Comparison of ENCODE assay signal across 8 cellular contexts in the genomic region with DNA sequence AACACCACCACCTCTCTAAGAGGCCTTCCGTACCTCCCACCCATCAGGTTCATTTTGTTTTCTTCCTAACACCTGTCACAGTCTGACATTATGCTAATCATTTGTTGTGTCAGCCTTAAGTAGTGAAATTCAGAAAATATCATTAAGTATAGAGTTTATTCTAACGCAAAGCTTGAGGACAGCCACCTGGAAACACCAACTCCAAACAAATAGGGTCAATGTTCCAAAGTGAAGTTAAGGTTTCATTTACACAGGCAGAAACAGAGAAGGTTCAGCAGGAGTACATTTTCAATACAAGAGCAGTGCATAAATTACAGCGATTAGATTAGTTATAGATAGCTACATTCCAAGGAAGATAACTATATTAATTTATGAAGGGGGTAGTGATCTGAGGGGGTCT. TPM values are rescaled to one million over a fixed set of nuclear protein-coding genes. Genes with fewer than 3 reads are reported as not detected.
A peak's percentile ranks its signal among the peaks of the same experiment; 100 is the strongest.
DNase-seq lines count a peak whose midpoint lies in the region; ATAC-seq and TF ChIP-seq lines count a peak whose summit lies in the region.

No MANE protein-coding gene starts in this region.

- H3K27ac ChIP-seq in HCT116 (ENCODE audit: low read depth, low read length) (no peak overlapping the region), SK-N-MC (no peak overlapping the region; the same call in 1 of the 2 replicates), fibroblast of lung (ENCODE audit: insufficient read depth, low read length) (peak overlapping the region; percentile 99), sigmoid colon (peak overlapping the region; percentile 90 to 95 (median 91))

- no peak for TF ChIP-seq CTCF in HCT116 (IDR thresholded peaks at IDR 0.05 in 2 of 3, conservative IDR thresholded peaks at IDR 0.05 in 1 of 3; ENCODE audit: borderline replicate concordance in 1 of 3, insufficient read depth in 1 of 3, low read depth in 2 of 3, low read length in 2 of 3)
- TF ChIP-seq CTCF in fibroblast of lung (conservative IDR thresholded peaks at IDR 0.05 in 1 of 2, IDR thresholded peaks at IDR 0.05 in 1 of 2; ENCODE audit: low read depth in 1 of 2, low read length in 2 of 2), result no peak
- TF ChIP-seq CTCF in sigmoid colon (IDR thresholded peaks at IDR 0.05), result no peak
- TF ChIP-seq CTCF in GM20000 (IDR thresholded peaks at IDR 0.05; ENCODE audit: extremely low read depth, missing control alignments), result no peak

- H3K9me2 ChIP-seq in HCT116 (ENCODE audit: insufficient read depth), result no peaks in the 10 kb centered on the region

- no peak overlapping the region for H2AFZ ChIP-seq in HCT116 (ENCODE audit: low read depth, low read length, poor library complexity, severe bottlenecking)
- H2AFZ ChIP-seq in fibroblast of lung (ENCODE audit: low read length), result no peak overlapping the region

- RAD21 ChIA-PET in HCT116 (lab: Charles Lee; ENCODE audit: low non-redundant PET in 1 of 2, low total read pairs in 2 of 2, uncharacterized antibody in 2 of 2, unreplicated experiment in 2 of 2), result no interaction called here

- POLR2A ChIA-PET in HCT116 (lab: Charles Lee), result interaction anchor here (0.9 to 1.8 kb wide), 2 partner anchors 14 kb away, joined by 3 to 6 read pairs; no protein-coding TSS in a partner anchor

- H3K36me3 ChIP-seq in HCT116 (ENCODE audit: control insufficient read depth in 1 of 2, insufficient read depth in 2 of 2, low read length in 2 of 2) (peaks cover 15 to 24% of the 10 kb centered on the region in 2 experiments), SK-N-MC (ENCODE audit: insufficient read depth, low read length) (peaks cover 24% of the 10 kb centered on the region), fibroblast of lung (ENCODE audit: control insufficient read depth, insufficient read depth, low read length) (peaks cover 4% of the 10 kb centered on the region), sigmoid colon (no peaks in the 10 kb centered on the region)

- 21 to 69% methylated on average over 3 of the region's 3 CpGs for WGBS in sigmoid colon, 2 donors

- TF ChIP-seq EP300 in sigmoid colon (IDR thresholded peaks at IDR 0.05), result no peak

- H3K9me3 ChIP-seq in HCT116 (ENCODE audit: control insufficient read depth in 1 of 2, insufficient read depth in 1 of 2, low read depth in 1 of 2, low read length in 2 of 2) (no peaks in the 10 kb centered on the region), SK-N-MC (ENCODE audit: low read depth, low read length) (no peaks in the 10 kb centered on the region), fibroblast of lung (ENCODE audit: control insufficient read depth, insufficient read depth, low read depth, low read length) (no peaks in the 10 kb centered on the region), sigmoid colon (no peaks in the 10 kb centered on the region)

- no peak for ATAC-seq in HCT116

- H4K20me1 ChIP-seq in HCT116 (ENCODE audit: insufficient read depth) (peaks cover 16% of the 10 kb centered on the region; the same call in 1 of the 2 replicates), fibroblast of lung (ENCODE audit: control insufficient read depth, extremely low read depth, insufficient read depth, low read length) (no peaks in the 10 kb centered on the region)

- H3K9ac ChIP-seq in HCT116 (ENCODE audit: low read length) (peak overlapping the region; percentile 96), SK-N-MC (ENCODE audit: insufficient read length) (peak overlapping the region; percentile 98), fibroblast of lung (ENCODE audit: insufficient read depth, low read length) (no peak overlapping the region)

- no TSS peak for BruUV-seq in HCT116 (replicated peaks; lab: Mats Ljungman, UMichigan)

- H3K4me1 ChIP-seq in HCT116 (ENCODE audit: control insufficient read depth in 1 of 2, insufficient read depth in 2 of 2, low read length in 2 of 2), result peaks cover 8 to 28% of the 10 kb centered on the region in 2 experiments
- peaks cover 10% of the 10 kb centered on the region for H3K4me1 ChIP-seq in fibroblast of lung (ENCODE audit: control insufficient read depth, extremely low read depth, insufficient read depth, low read length)
- H3K4me1 ChIP-seq in sigmoid colon, result peaks cover 0 to 63% (median 47%) of the 10 kb centered on the region in 4 donors

- H3K4me2 ChIP-seq in HCT116 (ENCODE audit: low read length), result peak overlapping the region; percentile 92
- peak overlapping the region; percentile 61 for H3K4me2 ChIP-seq in fibroblast of lung (ENCODE audit: extremely low read depth, insufficient read depth, low read length)

- H3K27me3 ChIP-seq in HCT116 (ENCODE audit: insufficient read depth, low read length) (no peaks in the 10 kb centered on the region), fibroblast of lung (ENCODE audit: control insufficient read depth, insufficient read depth, low read length) (no peaks in the 10 kb centered on the region), sigmoid colon (no peaks in the 10 kb centered on the region)

- H3K79me2 ChIP-seq in HCT116 (ENCODE audit: insufficient read depth, low read length) (peaks cover 37% of the 10 kb centered on the region), fibroblast of lung (ENCODE audit: control insufficient read depth, insufficient read depth, low read length) (peaks cover 41% of the 10 kb centered on the region)

- DNase-seq in HCT116 (ENCODE audit: low read depth, low spot score), result no peak
- DNase-seq in SK-N-MC (ENCODE audit: low read depth, low spot score), result no peak
- DNase-seq in fibroblast of lung (ENCODE audit: low read depth in 2 of 2), result no peak
- no peak for DNase-seq in sigmoid colon
- no peak for DNase-seq in HuH-7.5 (ENCODE audit: low spot score)
- no peak for DNase-seq in hepatic stellate cell (ENCODE audit: low spot score)
- no peak for DNase-seq in stimulated activated CD4-positive, alpha-beta T cell treated with anti-CD3 and anti-CD28 coated beads, Interleukin-4, amount 100 ng/mL, for 24 hours
- DNase-seq in GM20000 (ENCODE audit: low spot score), result no peak

- CTCF ChIA-PET in HCT116 (lab: Charles Lee), result no interaction called here

- H3K4me3 ChIP-seq in HCT116 (replicated peaks in 1 of 2; ENCODE audit: low read depth in 1 of 2, low read length in 2 of 2) (peak overlapping the region in 1 of 2 experiments; percentile 80; a peak in 1 of 4 replicates), SK-N-MC (peak overlapping the region; percentile 98), fibroblast of lung (replicated peaks in 1 of 4; ENCODE audit: control extremely low read depth in 1 of 4, insufficient read depth in 1 of 4, low read depth in 3 of 4, low read length in 4 of 4) (peak overlapping the region; percentile 8 to 94 (median 62)), sigmoid colon (peak overlapping the region; percentile 71 to 77 (median 74))

- intact Hi-C loops in HCT116 (cut with micrococcal nuclease) (no loop called here), sigmoid colon (cut with DNase I) (loop anchor here (5.0 to 10.0 kb wide), 4 partner anchors 160 to 345 kb away; no protein-coding TSS in a partner anchor)

- TF ChIP-seq POLR2A in HCT116 (IDR thresholded peaks at IDR 0.05; ENCODE audit: borderline replicate concordance, extremely low read depth, insufficient read depth, insufficient read length) (no peak), sigmoid colon (IDR thresholded peaks at IDR 0.05) (no peak)

- no peak for TF ChIP-seq RAD21 in HCT116 (IDR thresholded peaks at IDR 0.05; ENCODE audit: low read depth)

TF ChIP-seq in HCT116, 20 proteins besides CTCF, POLR2A, EP300 and RAD21:
- TF ChIP-seq SP1 (IDR thresholded peaks at IDR 0.05; ENCODE audit: low read depth) (no peak), SIN3A (IDR thresholded peaks at IDR 0.05; ENCODE audit: low read depth) (no peak), CEBPB (IDR thresholded peaks at IDR 0.05; ENCODE audit: low read depth) (no peak), SRF (IDR thresholded peaks at IDR 0.05; ENCODE audit: low read depth) (no peak), EGR1 (IDR thresholded peaks at IDR 0.05; ENCODE audit: low read depth) (no peak), EZH2phosphoT487 (IDR thresholded peaks at IDR 0.05; ENCODE audit: borderline replicate concordance) (no peak), ZFX (IDR thresholded peaks at IDR 0.05) (no peak), EZH2 (IDR thresholded peaks at IDR 0.05) (no peak), TCF7L2 (IDR thresholded peaks at IDR 0.05; ENCODE audit: borderline replicate concordance, extremely low read depth, insufficient read depth, insufficient read length) (no peak), FOSL1 (IDR thresholded peaks at IDR 0.05; ENCODE audit: low read depth) (no peak), ELF1 (IDR thresholded peaks at IDR 0.05; ENCODE audit: borderline replicate concordance, low read depth) (no peak)
- TF ChIP-seq, protein P1, sequence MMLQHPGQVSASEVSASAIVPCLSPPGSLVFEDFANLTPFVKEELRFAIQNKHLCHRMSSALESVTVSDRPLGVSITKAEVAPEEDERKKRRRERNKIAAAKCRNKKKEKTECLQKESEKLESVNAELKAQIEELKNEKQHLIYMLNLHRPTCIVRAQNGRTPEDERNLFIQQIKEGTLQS (IDR thresholded peaks at IDR 0.05), result no peak

RNA-seq across cellular contexts. Expression of a gene that starts 1.3 kb away (rescaled TPM):
- total RNA-seq in HCT116 (2021; ENCODE audit: unreplicated experiment) (27.5 TPM), fibroblast of lung (29.2 and 45.7 TPM in 2 replicates), sigmoid colon (10 to 100 TPM; 20.1 to 31.6 (median 23.4) TPM)
- 5.0 and 7.4 TPM in 2 replicates for polyA plus RNA-seq in HCT116 (2012)
- polyA plus RNA-seq in fibroblast of lung (15.5 and 21.6 TPM in 2 replicates), sigmoid colon (10 to 100 TPM; 11.4 to 14.3 (median 11.8) TPM)
- polyA plus RNA-seq in fibroblast of lung (2012), result 9.8 and 16.2 TPM in 2 replicates
- polyA minus RNA-seq in fibroblast of lung (ENCODE audit: low replicate concordance), result 1.8 and 2.9 TPM in 2 replicates

Comparison
In these comparisons a context has a peak if more than half of its experiments do, and no peak if none do; other contexts are left out.
1. H3K27ac ChIP-seq: peak in fibroblast of lung (single experiment) and sigmoid colon (4 of 4); none in HCT116 (single experiment) and SK-N-MC (single experiment).